Comparison of ENCODE assay signal across 18 cellular contexts in genomic region chr20:19304886-19305415, GRCh38.
"Had no signal": no experiment of that assay in that cellular context is flagged by ENCODE, and none has a peak within 500 bp of the region (broad histone marks: within the 10 kb centered on the region; RNA-seq: fewer than 3 reads in every experiment).

No MANE protein-coding gene starts in this region.

- FAIRE-seq: endometrium, frontal cortex, keratinocyte had no signal

- H3K9me3 ChIP-seq: testis, upper lobe of right lung had no signal

- DNase-seq: cortex of kidney; dorsolateral prefrontal cortex; effector CD8-positive, alpha-beta T cell; mesendoderm; naive thymus-derived CD4-positive, alpha-beta T cell; nephron progenitor cell; stimulated activated CD4-positive, alpha-beta T cell treated with anti-CD3 and anti-CD28 coated beads, Interleukin-2, amount 100 ng/mL, for 24 hours; stimulated activated CD4-positive, alpha-beta T cell treated with anti-CD3 and anti-CD28 coated beads, Interleukin-4, amount 100 ng/mL, for 4 hours; stimulated activated naive B cell treated with anti-CD40 and anti-IgM and Interleukin-4, amounts not matched to agents 10 μg/mL and 1 μg/mL and 100 μg/mL, for 72 hours; stimulated activated naive CD8-positive, alpha-beta T cell treated with anti-CD3 and anti-CD28 coated beads, Interleukin-15, amount 100 ng/mL, for 72 hours; testis; upper lobe of right lung had no signal

- H3K36me3 ChIP-seq: tibial nerve, upper lobe of right lung had no signal

- H3K27me3 ChIP-seq: testis, tibial nerve, upper lobe of right lung had no signal

- ATAC-seq: esophagus mucosa; naive thymus-derived CD4-positive, alpha-beta T cell; sciatic nerve; stimulated activated naive CD8-positive, alpha-beta T cell treated with anti-CD3 and anti-CD28 coated beads, Interleukin-15, amount 100 ng/mL, for 72 hours; upper lobe of right lung had no signal

- H3K4me1 ChIP-seq: testis, tibial nerve, upper lobe of right lung had no signal

- H3K4me3 ChIP-seq: dorsolateral prefrontal cortex, testis, tibial nerve, upper lobe of right lung had no signal
